Comparison of ENCODE assay signal across 1 cellular context in genomic region chr20:4721719-4722118, GRCh38.
TF ChIP-seq lines count a peak whose summit lies in the region.

PRND (plus strand) TSS chr20:4721909; CDS start chr20:4724552, 2,643 bp downstream.

TF ChIP-seq in H1, 55 proteins besides CTCF, POLR2A, EP300 and RAD21:
- no peak for TF ChIP-seq BACH1 (IDR thresholded peaks at IDR 0.05; ENCODE audit: low read length)
- no peak for TF ChIP-seq RXRA (IDR thresholded peaks at IDR 0.05; ENCODE audit: insufficient read depth, low read depth, low read length)
- TF ChIP-seq CHD2 (IDR thresholded peaks at IDR 0.05; ENCODE audit: low read length) = no peak
- TF ChIP-seq RNF2 (IDR thresholded peaks at IDR 0.05; ENCODE audit: borderline replicate concordance, low read depth, low read length, missing control alignments, poor library complexity, severe bottlenecking) = no peak
- no peak for TF ChIP-seq NRF1 (IDR thresholded peaks at IDR 0.05; ENCODE audit: low read depth, low read length)
- TF ChIP-seq SP4 (IDR thresholded peaks at IDR 0.05; ENCODE audit: low read length) = no peak
- TF ChIP-seq TCF12 (IDR thresholded peaks at IDR 0.05; ENCODE audit: low read depth, low read length) = no peak
- TF ChIP-seq SP1 (IDR thresholded peaks at IDR 0.05; ENCODE audit: low read depth, low read length) = no peak
- no peak for TF ChIP-seq POLR2AphosphoS5 (IDR thresholded peaks at IDR 0.05; ENCODE audit: low read depth, low read length)
TF ChIP-seq in H1: peak in this region for 0.
